Comparison of ENCODE assay signal across 12 cellular contexts in the genomic region with DNA sequence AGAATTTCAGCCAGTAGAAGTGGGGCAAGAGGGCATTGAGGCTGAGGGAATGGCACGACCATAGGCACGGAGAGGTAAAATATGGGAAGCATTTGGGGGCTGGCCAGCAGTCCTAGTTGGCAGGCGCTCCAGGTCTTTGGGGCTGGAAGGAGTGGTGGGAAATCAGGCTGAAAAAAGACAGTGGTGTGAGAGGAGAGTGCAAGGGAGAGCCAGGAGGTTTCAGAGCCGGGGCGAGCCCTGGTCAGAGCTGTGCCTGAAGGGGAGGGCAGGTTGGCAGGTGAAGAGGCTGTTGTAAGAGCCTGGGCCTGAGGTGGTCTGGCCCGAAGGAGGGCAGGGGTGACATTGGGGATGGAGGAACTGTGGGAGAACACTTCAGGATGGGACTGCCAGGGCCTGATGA. TPM values are rescaled to one million over a fixed set of nuclear protein-coding genes. Genes with fewer than 3 reads are reported as not detected.
A peak's percentile ranks its signal among the peaks of the same experiment; 100 is the strongest.
DNase-seq lines count a peak whose midpoint lies in the region; ATAC-seq lines count a peak whose summit lies in the region.
"Had no signal": no experiment of that assay in that cellular context is flagged by ENCODE, and none has a peak within 500 bp of the region (broad histone marks: within the 10 kb centered on the region; RNA-seq: fewer than 3 reads in every experiment).

No MANE protein-coding gene starts in this region.

- peaks cover 0 to 3% of the 10 kb centered on the region in 2 donors for H3K27me3 Mint-ChIP-seq in CD8-positive, alpha-beta memory T cell
- H3K27me3 Mint-ChIP-seq in dendritic cell treated with granulocyte-macrophage colony-stimulating factor and Interleukin-4, amounts not matched to agents 40 ng/mL and 50 ng/mL, for 4 days = no peaks in the 10 kb centered on the region
- no peaks in the 10 kb centered on the region for H3K27me3 Mint-ChIP-seq in natural killer cell treated with Interleukin-12 subunit alpha and Interleukin-12 subunit beta and Interleukin-15 and Interleukin-18, amount 100 ng/mL, for 72 hours

- no peak overlapping the region for H3K4me2 ChIP-seq in Karpas-422 (ENCODE audit: low read depth, low read length, poor library complexity, severe bottlenecking)

- no peak overlapping the region for H2AFZ ChIP-seq in Karpas-422 (ENCODE audit: low read length)

- peaks cover 3 to 10% (median 4%) of the 10 kb centered on the region in 3 donors for H3K36me3 Mint-ChIP-seq in CD8-positive, alpha-beta memory T cell
- H3K36me3 Mint-ChIP-seq in dendritic cell treated with granulocyte-macrophage colony-stimulating factor and Interleukin-4, amounts not matched to agents 40 ng/mL and 50 ng/mL, for 4 days (ENCODE audit: low read depth) = peaks cover 9% of the 10 kb centered on the region
- H3K36me3 Mint-ChIP-seq in natural killer cell treated with Interleukin-12 subunit alpha and Interleukin-12 subunit beta and Interleukin-15 and Interleukin-18, amount 100 ng/mL, for 72 hours = no peaks in the 10 kb centered on the region

- peaks cover 35% of the 10 kb centered on the region for H3K79me2 ChIP-seq in Karpas-422 (ENCODE audit: low read length)

- H3K9me3 Mint-ChIP-seq in CD8-positive, alpha-beta memory T cell = no peaks in the 10 kb centered on the region
- no peaks in the 10 kb centered on the region for H3K9me3 Mint-ChIP-seq in dendritic cell treated with granulocyte-macrophage colony-stimulating factor and Interleukin-4, amounts not matched to agents 40 ng/mL and 50 ng/mL, for 4 days
- no peaks in the 10 kb centered on the region for H3K9me3 Mint-ChIP-seq in natural killer cell treated with Interleukin-12 subunit alpha and Interleukin-12 subunit beta and Interleukin-15 and Interleukin-18, amount 100 ng/mL, for 72 hours

- no peak for ATAC-seq in natural killer cell treated with Interleukin-12 subunit alpha and Interleukin-12 subunit beta and Interleukin-15 and Interleukin-18, amount 100 ng/mL, for 72 hours
- no peak for ATAC-seq in HG03045 (IDR thresholded peaks at IDR 0.05; ENCODE audit: unreplicated experiment)

- peak overlapping the region; percentile 22 to 92 (median 64) for H3K4me3 Mint-ChIP-seq in CD8-positive, alpha-beta memory T cell
- H3K4me3 Mint-ChIP-seq in dendritic cell treated with granulocyte-macrophage colony-stimulating factor and Interleukin-4, amounts not matched to agents 40 ng/mL and 50 ng/mL, for 4 days = no peak overlapping the region
- peak overlapping the region; percentile 56 for H3K4me3 Mint-ChIP-seq in natural killer cell treated with Interleukin-12 subunit alpha and Interleukin-12 subunit beta and Interleukin-15 and Interleukin-18, amount 100 ng/mL, for 72 hours

- peak overlapping the region in 4 of 8 donors; percentile 12 to 77 (median 48) for H3K27ac Mint-ChIP-seq in CD8-positive, alpha-beta memory T cell
- peak overlapping the region; percentile 9 for H3K27ac Mint-ChIP-seq in dendritic cell treated with granulocyte-macrophage colony-stimulating factor and Interleukin-4, amounts not matched to agents 40 ng/mL and 50 ng/mL, for 4 days
- peak overlapping the region; percentile 7 to 98 for H3K27ac Mint-ChIP-seq in natural killer cell treated with Interleukin-12 subunit alpha and Interleukin-12 subunit beta and Interleukin-15 and Interleukin-18, amount 100 ng/mL, for 72 hours

- intact Hi-C loops in dendritic cell treated with granulocyte-macrophage colony-stimulating factor and Interleukin-4, amounts not matched to agents 40 ng/mL and 50 ng/mL, for 4 days (cut with micrococcal nuclease) = no loop called here
- intact Hi-C loops in posterior cingulate gyrus (cut with DNase I) = no loop called here

- no peaks in the 10 kb centered on the region for H4K20me1 ChIP-seq in Karpas-422 (ENCODE audit: insufficient read depth, low read depth, low read length)

- H3K9ac ChIP-seq in Karpas-422 (ENCODE audit: low read length) = peak overlapping the region; percentile 80; the same call in 1 of the 2 replicates

- H3K27me3 ChIP-seq in CD8-positive, alpha-beta memory T cell (ENCODE audit: insufficient read depth, low read length, poor library complexity, severe bottlenecking) = no peaks in the 10 kb centered on the region
- H3K27me3 ChIP-seq in Karpas-422 (ENCODE audit: low read length) = no peaks in the 10 kb centered on the region
- H3K27me3 ChIP-seq: tibial nerve had no signal

- peaks cover 22% of the 10 kb centered on the region for H3K4me1 ChIP-seq in CD8-positive, alpha-beta memory T cell (ENCODE audit: insufficient read depth, low read length)
- peaks cover 17% of the 10 kb centered on the region for H3K4me1 ChIP-seq in Karpas-422 (ENCODE audit: low read length)

- no peak overlapping the region for H3K27ac ChIP-seq in CD8-positive, alpha-beta memory T cell (ENCODE audit: low read depth, low read length)
- H3K27ac ChIP-seq in Karpas-422 (ENCODE audit: low read length) = no peak overlapping the region
- H3K27ac ChIP-seq: tibial nerve had no signal

- no peaks in the 10 kb centered on the region for H3K9me3 ChIP-seq in CD8-positive, alpha-beta memory T cell (ENCODE audit: low read length)
- no peaks in the 10 kb centered on the region for H3K9me3 ChIP-seq in Karpas-422 (ENCODE audit: low read length)
- H3K9me3 ChIP-seq: tibial nerve had no signal

- POLR2A ChIA-PET in CD8-positive, alpha-beta memory T cell (lab: Charles Lee) = no interaction called here

- H3K4me3 ChIP-seq in CD8-positive, alpha-beta memory T cell (ENCODE audit: low read length) = no peak overlapping the region
- H3K4me3 ChIP-seq in Karpas-422 (ENCODE audit: low read length) = no peak overlapping the region
- H3K4me3 ChIP-seq: tibial nerve had no signal

- CTCF ChIA-PET in CD8-positive, alpha-beta memory T cell (lab: Charles Lee) = interaction anchor here (0.8 to 4.1 kb wide), 2 partner anchors 17 to 48 kb away, joined by 3 to 17 read pairs; partner anchors contain the start of gene CIB2

- peaks cover 27 to 39% (median 35%) of the 10 kb centered on the region in 3 donors for H3K4me1 Mint-ChIP-seq in CD8-positive, alpha-beta memory T cell
- H3K4me1 Mint-ChIP-seq in dendritic cell treated with granulocyte-macrophage colony-stimulating factor and Interleukin-4, amounts not matched to agents 40 ng/mL and 50 ng/mL, for 4 days (ENCODE audit: low read depth) = peaks cover 27% of the 10 kb centered on the region
- peaks cover 21 to 26% of the 10 kb centered on the region in 2 donors for H3K4me1 Mint-ChIP-seq in natural killer cell treated with Interleukin-12 subunit alpha and Interleukin-12 subunit beta and Interleukin-15 and Interleukin-18, amount 100 ng/mL, for 72 hours (ENCODE audit: low read depth in 2 of 2)

- H3K36me3 ChIP-seq in CD8-positive, alpha-beta memory T cell (ENCODE audit: insufficient read depth, low read length) = no peaks in the 10 kb centered on the region
- peaks cover under 1% of the 10 kb centered on the region; the same call in 1 of the 2 replicates for H3K36me3 ChIP-seq in Karpas-422 (ENCODE audit: insufficient read depth, low read length)
- H3K36me3 ChIP-seq: tibial nerve had no signal

- H3K9me2 ChIP-seq in Karpas-422 (replicated peaks; ENCODE audit: insufficient read depth, low read length) = no peaks in the 10 kb centered on the region

- no peak for DNase-seq in CD8-positive, alpha-beta memory T cell
- DNase-seq in Karpas-422 (no peak), EL (no peak), posterior cingulate gyrus (no peak), HK-2 (ENCODE audit: unreplicated experiment) (no peak)
- no peak for DNase-seq in natural killer cell treated with Interleukin-12 subunit alpha and Interleukin-12 subunit beta and Interleukin-15 and Interleukin-18, amount 100 ng/mL, for 72 hours (ENCODE audit: low spot score)
- DNase-seq: activated gamma-delta T cell treated with Interleukin-2 at 50 U/mL for 16 hours, NCI-H1092 had no signal

RNA-seq across cellular contexts. Expression of gene IDH3A, which starts 1.6 kb away (rescaled TPM):
- 100 to 1,000 TPM; 134 to 151 TPM for total RNA-seq in CD8-positive, alpha-beta memory T cell
- 44.3 TPM for polyA plus RNA-seq in CD8-positive, alpha-beta memory T cell
- total RNA-seq in Karpas-422 (2014; rRNA removed; shearing (Covaris generic); ENCODE audit: low replicate concordance) = 49.3 and 57.2 TPM in 2 replicates
- total RNA-seq in natural killer cell treated with Interleukin-12 subunit alpha and Interleukin-12 subunit beta and Interleukin-15 and Interleukin-18, amount 100 ng/mL, for 72 hours = 100 to 1,000 TPM; 135 to 169 TPM

RNA-seq across cellular contexts. Expression of gene CIB2, which starts 16.3 kb away (rescaled TPM):
- 1 to 10 TPM; 2.1 to 2.3 TPM for total RNA-seq in CD8-positive, alpha-beta memory T cell
- 2.0 TPM for polyA plus RNA-seq in CD8-positive, alpha-beta memory T cell
- total RNA-seq in Karpas-422 (2014; rRNA removed; shearing (Covaris generic); ENCODE audit: low replicate concordance) = 1.1 and 4.4 TPM in 2 replicates
- 1 to 10 TPM in 1 of 2 donors, under 1 TPM in 1; 0.67 to 1.8 TPM for total RNA-seq in natural killer cell treated with Interleukin-12 subunit alpha and Interleukin-12 subunit beta and Interleukin-15 and Interleukin-18, amount 100 ng/mL, for 72 hours

RNA-seq across cellular contexts. Expression of gene SH2D7, which starts 55.2 kb away (rescaled TPM):
- total RNA-seq in CD8-positive, alpha-beta memory T cell = not detected
- not detected for polyA plus RNA-seq in CD8-positive, alpha-beta memory T cell
- not detected in 2 replicates for total RNA-seq in Karpas-422 (2014; rRNA removed; shearing (Covaris generic); ENCODE audit: low replicate concordance)
- total RNA-seq in natural killer cell treated with Interleukin-12 subunit alpha and Interleukin-12 subunit beta and Interleukin-15 and Interleukin-18, amount 100 ng/mL, for 72 hours = not detected
- total RNA-seq: NCI-H460, tibial nerve had no signal
